ENCODE assay signal across 1 cellular context in genomic region chr20:62367483-62368302, GRCh38.
TF ChIP-seq lines count a peak whose summit lies in the region.

No MANE protein-coding gene starts in this region.

TF ChIP-seq in HepG2, 621 proteins besides CTCF, POLR2A, EP300 and RAD21 (continued from another document and continues in another):
- TF ChIP-seq ZNF598 (CRISPR knock-in tag; IDR thresholded peaks at IDR 0.05; ENCODE audit: borderline replicate concordance): peak; percentile 97; the same call in 1 of the 2 replicates
- TF ChIP-seq, protein P1, sequence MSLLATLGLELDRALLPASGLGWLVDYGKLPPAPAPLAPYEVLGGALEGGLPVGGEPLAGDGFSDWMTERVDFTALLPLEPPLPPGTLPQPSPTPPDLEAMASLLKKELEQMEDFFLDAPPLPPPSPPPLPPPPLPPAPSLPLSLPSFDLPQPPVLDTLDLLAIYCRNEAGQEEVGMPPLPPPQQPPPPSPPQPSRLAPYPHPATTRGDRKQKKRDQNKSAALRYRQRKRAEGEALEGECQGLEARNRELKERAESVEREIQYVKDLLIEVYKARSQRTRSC (CRISPR knock-in tag; IDR thresholded peaks at IDR 0.05; ENCODE audit: low read depth): peak; percentile 91; the same call in 1 of the 2 replicates
- TF ChIP-seq ZNF589 (CRISPR knock-in tag; conservative IDR thresholded peaks at IDR 0.05): 0 out of 2 replicates have a peak, but pooled peaks have one; percentile 26
- TF ChIP-seq ZNF350 (CRISPR knock-in tag; IDR thresholded peaks at IDR 0.05; ENCODE audit: borderline replicate concordance, low read depth): peak; percentile 13; the same call in 1 of the 2 replicates
- TF ChIP-seq, protein P2, sequence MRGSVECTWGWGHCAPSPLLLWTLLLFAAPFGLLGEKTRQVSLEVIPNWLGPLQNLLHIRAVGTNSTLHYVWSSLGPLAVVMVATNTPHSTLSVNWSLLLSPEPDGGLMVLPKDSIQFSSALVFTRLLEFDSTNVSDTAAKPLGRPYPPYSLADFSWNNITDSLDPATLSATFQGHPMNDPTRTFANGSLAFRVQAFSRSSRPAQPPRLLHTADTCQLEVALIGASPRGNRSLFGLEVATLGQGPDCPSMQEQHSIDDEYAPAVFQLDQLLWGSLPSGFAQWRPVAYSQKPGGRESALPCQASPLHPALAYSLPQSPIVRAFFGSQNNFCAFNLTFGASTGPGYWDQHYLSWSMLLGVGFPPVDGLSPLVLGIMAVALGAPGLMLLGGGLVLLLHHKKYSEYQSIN (CRISPR knock-in tag; IDR thresholded peaks at IDR 0.05; ENCODE audit: borderline replicate concordance): no peak
- no peak for TF ChIP-seq ATF1 (CRISPR knock-in tag; IDR thresholded peaks at IDR 0.05)
- no peak for TF ChIP-seq ZUFSP (CRISPR knock-in tag; IDR thresholded peaks at IDR 0.05; ENCODE audit: borderline replicate concordance)
- TF ChIP-seq, protein P3, sequence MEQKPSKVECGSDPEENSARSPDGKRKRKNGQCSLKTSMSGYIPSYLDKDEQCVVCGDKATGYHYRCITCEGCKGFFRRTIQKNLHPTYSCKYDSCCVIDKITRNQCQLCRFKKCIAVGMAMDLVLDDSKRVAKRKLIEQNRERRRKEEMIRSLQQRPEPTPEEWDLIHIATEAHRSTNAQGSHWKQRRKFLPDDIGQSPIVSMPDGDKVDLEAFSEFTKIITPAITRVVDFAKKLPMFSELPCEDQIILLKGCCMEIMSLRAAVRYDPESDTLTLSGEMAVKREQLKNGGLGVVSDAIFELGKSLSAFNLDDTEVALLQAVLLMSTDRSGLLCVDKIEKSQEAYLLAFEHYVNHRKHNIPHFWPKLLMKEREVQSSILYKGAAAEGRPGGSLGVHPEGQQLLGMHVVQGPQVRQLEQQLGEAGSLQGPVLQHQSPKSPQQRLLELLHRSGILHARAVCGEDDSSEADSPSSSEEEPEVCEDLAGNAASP (CRISPR knock-in tag; IDR thresholded peaks at IDR 0.05; ENCODE audit: borderline replicate concordance): no peak; the same call in none of the 2 replicates
- TF ChIP-seq FOSL1 (CRISPR knock-in tag; IDR thresholded peaks at IDR 0.05; ENCODE audit: borderline replicate concordance): 0 out of 2 replicates have a peak, but pooled peaks have one; percentile 5
- TF ChIP-seq ZNF430 (CRISPR knock-in tag; IDR thresholded peaks at IDR 0.05): peak; percentile 5; the same call in 1 of the 2 replicates
- peak; percentile 94 for TF ChIP-seq ZNF740 (CRISPR knock-in tag; IDR thresholded peaks at IDR 0.05)
- TF ChIP-seq ZFX (CRISPR knock-in tag; IDR thresholded peaks at IDR 0.05; ENCODE audit: low read depth): peak; percentile 97
- TF ChIP-seq STAT6 (CRISPR knock-in tag; IDR thresholded peaks at IDR 0.05; ENCODE audit: borderline replicate concordance): no peak
- TF ChIP-seq ZNF788 (CRISPR knock-in tag; IDR thresholded peaks at IDR 0.05; ENCODE audit: borderline replicate concordance): peak; percentile 77
- peak; percentile 91; the same call in 1 of the 2 replicates for TF ChIP-seq RARG (CRISPR knock-in tag; IDR thresholded peaks at IDR 0.05; ENCODE audit: low read depth)
- TF ChIP-seq, protein P4, sequence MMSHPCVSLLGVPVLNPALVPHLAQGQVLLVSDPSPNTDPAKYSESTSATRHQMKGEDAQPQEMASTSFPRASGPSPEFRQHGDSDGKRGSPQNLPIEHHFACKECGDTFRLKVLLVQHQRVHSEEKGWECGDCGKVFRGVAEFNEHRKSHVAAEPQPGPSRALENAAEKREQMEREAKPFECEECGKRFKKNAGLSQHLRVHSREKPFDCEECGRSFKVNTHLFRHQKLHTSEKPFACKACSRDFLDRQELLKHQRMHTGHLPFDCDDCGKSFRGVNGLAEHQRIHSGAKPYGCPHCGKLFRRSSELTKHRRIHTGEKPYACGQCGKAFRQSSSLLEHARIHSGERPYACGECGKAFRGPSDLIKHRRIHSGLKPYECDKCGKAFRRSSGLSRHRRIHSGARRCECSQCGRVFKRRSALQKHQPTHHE (CRISPR knock-in tag; IDR thresholded peaks at IDR 0.05; ENCODE audit: borderline replicate concordance): peak; percentile 36; the same call in 1 of the 2 replicates
- no peak for TF ChIP-seq RARA (CRISPR knock-in tag; IDR thresholded peaks at IDR 0.05)
- TF ChIP-seq, protein P5, sequence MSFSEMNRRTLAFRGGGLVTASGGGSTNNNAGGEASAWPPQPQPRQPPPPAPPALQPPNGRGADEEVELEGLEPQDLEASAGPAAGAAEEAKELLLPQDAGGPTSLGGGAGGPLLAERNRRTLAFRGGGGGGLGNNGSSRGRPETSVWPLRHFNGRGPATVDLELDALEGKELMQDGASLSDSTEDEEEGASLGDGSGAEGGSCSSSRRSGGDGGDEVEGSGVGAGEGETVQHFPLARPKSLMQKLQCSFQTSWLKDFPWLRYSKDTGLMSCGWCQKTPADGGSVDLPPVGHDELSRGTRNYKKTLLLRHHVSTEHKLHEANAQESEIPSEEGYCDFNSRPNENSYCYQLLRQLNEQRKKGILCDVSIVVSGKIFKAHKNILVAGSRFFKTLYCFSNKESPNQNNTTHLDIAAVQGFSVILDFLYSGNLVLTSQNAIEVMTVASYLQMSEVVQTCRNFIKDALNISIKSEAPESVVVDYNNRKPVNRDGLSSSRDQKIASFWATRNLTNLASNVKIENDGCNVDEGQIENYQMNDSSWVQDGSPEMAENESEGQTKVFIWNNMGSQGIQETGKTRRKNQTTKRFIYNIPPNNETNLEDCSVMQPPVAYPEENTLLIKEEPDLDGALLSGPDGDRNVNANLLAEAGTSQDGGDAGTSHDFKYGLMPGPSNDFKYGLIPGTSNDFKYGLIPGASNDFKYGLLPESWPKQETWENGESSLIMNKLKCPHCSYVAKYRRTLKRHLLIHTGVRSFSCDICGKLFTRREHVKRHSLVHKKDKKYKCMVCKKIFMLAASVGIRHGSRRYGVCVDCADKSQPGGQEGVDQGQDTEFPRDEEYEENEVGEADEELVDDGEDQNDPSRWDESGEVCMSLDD (CRISPR knock-in tag; IDR thresholded peaks at IDR 0.05; ENCODE audit: borderline replicate concordance): peak; percentile 81
- peak; percentile 56; the same call in 1 of the 2 replicates for TF ChIP-seq HNF4A (CRISPR knock-in tag; IDR thresholded peaks at IDR 0.05)
- peak; percentile 66; the same call in 1 of the 2 replicates for TF ChIP-seq GABPB1 (CRISPR knock-in tag; IDR thresholded peaks at IDR 0.05)
- no peak; the same call in 1 of the 2 replicates for TF ChIP-seq ZNF143 (CRISPR knock-in tag; IDR thresholded peaks at IDR 0.05)
- TF ChIP-seq ETS1 (CRISPR knock-in tag; IDR thresholded peaks at IDR 0.05): peak; percentile 27; the same call in 1 of the 2 replicates
- TF ChIP-seq BCLAF1 (IDR thresholded peaks at IDR 0.05): no peak
- peak; percentile 43; the same call in 1 of the 2 replicates for TF ChIP-seq ZNF629 (CRISPR knock-in tag; conservative IDR thresholded peaks at IDR 0.05)
- peak; percentile 56; the same call in 1 of the 2 replicates for TF ChIP-seq KDM1A (CRISPR knock-in tag; IDR thresholded peaks at IDR 0.05)
- TF ChIP-seq CCDC6 (CRISPR knock-in tag; IDR thresholded peaks at IDR 0.05): peak; percentile 14; the same call in 1 of the 2 replicates
- peak; percentile 63 for TF ChIP-seq HNRNPLL (IDR thresholded peaks at IDR 0.05; ENCODE audit: low read depth, low read length, poor library complexity, severe bottlenecking)
- TF ChIP-seq, protein P6, sequence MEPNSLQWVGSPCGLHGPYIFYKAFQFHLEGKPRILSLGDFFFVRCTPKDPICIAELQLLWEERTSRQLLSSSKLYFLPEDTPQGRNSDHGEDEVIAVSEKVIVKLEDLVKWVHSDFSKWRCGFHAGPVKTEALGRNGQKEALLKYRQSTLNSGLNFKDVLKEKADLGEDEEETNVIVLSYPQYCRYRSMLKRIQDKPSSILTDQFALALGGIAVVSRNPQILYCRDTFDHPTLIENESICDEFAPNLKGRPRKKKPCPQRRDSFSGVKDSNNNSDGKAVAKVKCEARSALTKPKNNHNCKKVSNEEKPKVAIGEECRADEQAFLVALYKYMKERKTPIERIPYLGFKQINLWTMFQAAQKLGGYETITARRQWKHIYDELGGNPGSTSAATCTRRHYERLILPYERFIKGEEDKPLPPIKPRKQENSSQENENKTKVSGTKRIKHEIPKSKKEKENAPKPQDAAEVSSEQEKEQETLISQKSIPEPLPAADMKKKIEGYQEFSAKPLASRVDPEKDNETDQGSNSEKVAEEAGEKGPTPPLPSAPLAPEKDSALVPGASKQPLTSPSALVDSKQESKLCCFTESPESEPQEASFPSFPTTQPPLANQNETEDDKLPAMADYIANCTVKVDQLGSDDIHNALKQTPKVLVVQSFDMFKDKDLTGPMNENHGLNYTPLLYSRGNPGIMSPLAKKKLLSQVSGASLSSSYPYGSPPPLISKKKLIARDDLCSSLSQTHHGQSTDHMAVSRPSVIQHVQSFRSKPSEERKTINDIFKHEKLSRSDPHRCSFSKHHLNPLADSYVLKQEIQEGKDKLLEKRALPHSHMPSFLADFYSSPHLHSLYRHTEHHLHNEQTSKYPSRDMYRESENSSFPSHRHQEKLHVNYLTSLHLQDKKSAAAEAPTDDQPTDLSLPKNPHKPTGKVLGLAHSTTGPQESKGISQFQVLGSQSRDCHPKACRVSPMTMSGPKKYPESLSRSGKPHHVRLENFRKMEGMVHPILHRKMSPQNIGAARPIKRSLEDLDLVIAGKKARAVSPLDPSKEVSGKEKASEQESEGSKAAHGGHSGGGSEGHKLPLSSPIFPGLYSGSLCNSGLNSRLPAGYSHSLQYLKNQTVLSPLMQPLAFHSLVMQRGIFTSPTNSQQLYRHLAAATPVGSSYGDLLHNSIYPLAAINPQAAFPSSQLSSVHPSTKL (CRISPR knock-in tag; IDR thresholded peaks at IDR 0.05): peak; percentile 8; the same call in 1 of the 2 replicates
- TF ChIP-seq KAT2B (IDR thresholded peaks at IDR 0.05; ENCODE audit: borderline replicate concordance, low read depth, low read length): no peak
